Comparison of ENCODE assay signal across 8 cellular contexts in genomic region chr7:27156508-27156898, GRCh38. TPM values are rescaled to one million over a fixed set of nuclear protein-coding genes. Genes with fewer than 3 reads are reported as not detected.
DNase-seq lines count a peak whose midpoint lies in the region; ATAC-seq, FAIRE-seq and TF ChIP-seq lines count a peak whose summit lies in the region.

Gene HOXA7 (minus strand): TSS chr7:27156675. CDS start chr7:27156545, 130 bp downstream.

- H3K4me3 ChIP-seq in HCT116 (replicated peaks in 1 of 2; ENCODE audit: low read depth in 1 of 2, low read length in 2 of 2) (peak within 1 kb of the TSS; percentile 70 to 88), SU-DHL-6 (ENCODE audit: insufficient read depth, low read length, poor library complexity, severe bottlenecking) (peak within 1 kb of the TSS; percentile 69), hepatocyte (peak within 1 kb of the TSS; percentile 48), small intestine (ENCODE audit: low read depth in 1 of 2, low read length in 2 of 2) (peak within 1 kb of the TSS; percentile 18 to 47), brain microvascular endothelial cell (ENCODE audit: low read depth, low read length) (no peak within 1 kb of the TSS)

- peaks cover 15% of the 10 kb centered on the region for H3K79me2 ChIP-seq in HCT116 (ENCODE audit: insufficient read depth, low read length)
- 0 out of 2 replicates have a peak, but pooled peaks cover 4% of the 10 kb centered on the region for H3K79me2 ChIP-seq in SU-DHL-6 (ENCODE audit: insufficient read depth, low read length)
- no peaks in the 10 kb centered on the region for H3K79me2 ChIP-seq in hepatocyte

- H3K9ac ChIP-seq in HCT116 (ENCODE audit: low read length) (peak within 1 kb of the TSS; percentile 94), SU-DHL-6 (ENCODE audit: low read length) (peak within 1 kb of the TSS; percentile 83)

- peaks cover 14 to 54% of the 10 kb centered on the region in 2 experiments for H3K4me1 ChIP-seq in HCT116 (ENCODE audit: control insufficient read depth in 1 of 2, insufficient read depth in 2 of 2, low read length in 2 of 2)
- H3K4me1 ChIP-seq in hepatocyte (ENCODE audit: insufficient read depth) = peaks cover 19% of the 10 kb centered on the region
- no peaks in the 10 kb centered on the region for H3K4me1 ChIP-seq in small intestine (ENCODE audit: control insufficient read depth in 2 of 2, insufficient read depth in 1 of 2, low read depth in 1 of 2, low read length in 1 of 2)

- H3K27ac ChIP-seq in HCT116 (ENCODE audit: low read depth, low read length) = peak within 1 kb of the TSS; percentile 91
- H3K27ac ChIP-seq in SU-DHL-6 (ENCODE audit: low read depth, low read length) = peak within 1 kb of the TSS; percentile 85
- no peak within 1 kb of the TSS for H3K27ac ChIP-seq in hepatocyte
- H3K27ac ChIP-seq in small intestine (ENCODE audit: low read depth in 1 of 2, low read length in 1 of 2) = peak within 1 kb of the TSS in 1 of 2 donors; percentile 48
- H3K27ac ChIP-seq in brain microvascular endothelial cell = no peak within 1 kb of the TSS

- CTCF ChIA-PET in HCT116 (lab: Charles Lee) = interaction anchor here (1.0 to 2.0 kb wide), 3 partner anchors 10 to 1264 kb away, joined by 3 to 12 read pairs (median 4); no protein-coding TSS in a partner anchor

- ATAC-seq in HCT116 = peak; percentile 53

- DNase-seq in AG08396 (ENCODE audit: low spot score) (peak; percentile 90), HCT116 (ENCODE audit: low read depth, low spot score) (no peak), hepatocyte (ENCODE audit: low spot score) (no peak), small intestine (no peak), brain microvascular endothelial cell (no peak), COLO668 (lab: John Stamatoyannopoulos, UW; ENCODE audit: unreplicated experiment) (no peak)
- DNase-seq in central memory CD4-positive, alpha-beta T cell = no peak

- no peaks in the 10 kb centered on the region for H3K36me3 ChIP-seq in HCT116 (ENCODE audit: control insufficient read depth in 1 of 2, insufficient read depth in 2 of 2, low read length in 2 of 2)
- H3K36me3 ChIP-seq in SU-DHL-6 (ENCODE audit: low read length) = 0 out of 2 replicates have a peak, but pooled peaks cover 4% of the 10 kb centered on the region
- no peaks in the 10 kb centered on the region for H3K36me3 ChIP-seq in hepatocyte (replicated peaks; ENCODE audit: insufficient read depth, low read depth)
- H3K36me3 ChIP-seq in small intestine (ENCODE audit: control insufficient read depth in 2 of 2, insufficient read depth in 2 of 2, low read length in 2 of 2) = no peaks in the 10 kb centered on the region
- no peaks in the 10 kb centered on the region for H3K36me3 ChIP-seq in brain microvascular endothelial cell (replicated peaks)

- no peaks in the 10 kb centered on the region for H3K27me3 ChIP-seq in HCT116 (ENCODE audit: insufficient read depth, low read length)
- H3K27me3 ChIP-seq in SU-DHL-6 (ENCODE audit: low read length) = no peaks in the 10 kb centered on the region
- H3K27me3 ChIP-seq in hepatocyte = peaks cover 91% of the 10 kb centered on the region
- H3K27me3 ChIP-seq in small intestine (ENCODE audit: control insufficient read depth in 2 of 2, insufficient read depth in 2 of 2, low read length in 2 of 2) = peaks cover 13 to 76% of the 10 kb centered on the region in 2 donors
- peaks cover 97% of the 10 kb centered on the region for H3K27me3 ChIP-seq in brain microvascular endothelial cell (replicated peaks)

- TF ChIP-seq POLR2A in HCT116 (IDR thresholded peaks at IDR 0.05; ENCODE audit: borderline replicate concordance, extremely low read depth, insufficient read depth, insufficient read length) = no peak

- peak within 1 kb of the TSS; percentile 93 for H2AFZ ChIP-seq in HCT116 (ENCODE audit: low read depth, low read length, poor library complexity, severe bottlenecking)
- H2AFZ ChIP-seq in SU-DHL-6 (ENCODE audit: low read depth, low read length, severe bottlenecking) = peak within 1 kb of the TSS; percentile 77
- peak within 1 kb of the TSS; percentile 76 for H2AFZ ChIP-seq in hepatocyte

- no peak for TF ChIP-seq CTCF in HCT116 (IDR thresholded peaks at IDR 0.05 in 2 of 3, conservative IDR thresholded peaks at IDR 0.05 in 1 of 3; ENCODE audit: borderline replicate concordance in 1 of 3, insufficient read depth in 1 of 3, low read depth in 2 of 3, low read length in 2 of 3)
- no peak for TF ChIP-seq CTCF in SU-DHL-6 (IDR thresholded peaks at IDR 0.05; ENCODE audit: insufficient read depth, low read length, poor library complexity, severe bottlenecking)
- TF ChIP-seq CTCF in hepatocyte (IDR thresholded peaks at IDR 0.05; ENCODE audit: poor library complexity) = no peak
- no peak for TF ChIP-seq CTCF in brain microvascular endothelial cell (IDR thresholded peaks at IDR 0.05; ENCODE audit: low read depth, low read length, missing control alignments)

- TF ChIP-seq RAD21 in HCT116 (IDR thresholded peaks at IDR 0.05; ENCODE audit: low read depth) = no peak

- WGBS in hepatocyte (ENCODE audit: low lambda C conversion rate, missing lambda C conversion rate) = 9% methylated on average over 23 of the region's 33 CpGs
- WGBS in small intestine, 3 donors = 3 to 17% (median 14%) methylated on average over 30 to 33 of the region's 33 CpGs

- FAIRE-seq in small intestine (lab: Jason Lieb, UNC) = no peak

- H3K9me3 ChIP-seq in HCT116 (ENCODE audit: control insufficient read depth in 1 of 2, insufficient read depth in 1 of 2, low read depth in 1 of 2, low read length in 2 of 2) = no peaks in the 10 kb centered on the region
- no peaks in the 10 kb centered on the region for H3K9me3 ChIP-seq in SU-DHL-6 (ENCODE audit: insufficient read depth, low read length)
- no peaks in the 10 kb centered on the region for H3K9me3 ChIP-seq in hepatocyte (ENCODE audit: low read depth)
- no peaks in the 10 kb centered on the region for H3K9me3 ChIP-seq in small intestine (ENCODE audit: control insufficient read depth, low read depth)

- in situ Hi-C loops in brain microvascular endothelial cell (cut with HindIII; ENCODE audit: low pct_ligation_motif_present, low sequenced_read_pairs) = no loop called here

- no TSS peak for BruUV-seq in HCT116 (replicated peaks; lab: Mats Ljungman, UMichigan)

- H4K20me1 ChIP-seq in HCT116 (ENCODE audit: insufficient read depth) (no peaks in the 10 kb centered on the region), SU-DHL-6 (ENCODE audit: low read depth, low read length) (no peaks in the 10 kb centered on the region), hepatocyte (ENCODE audit: insufficient read depth, poor library complexity, severe bottlenecking) (no peaks in the 10 kb centered on the region)

- intact Hi-C loops in HCT116 (cut with micrococcal nuclease) = no loop called here

- H3F3A ChIP-seq in SU-DHL-6 (ENCODE audit: insufficient read depth) = peaks cover 17% of the 10 kb centered on the region

- RAD21 ChIA-PET in HCT116 (lab: Charles Lee; ENCODE audit: low non-redundant PET in 1 of 2, low total read pairs in 2 of 2, uncharacterized antibody in 2 of 2, unreplicated experiment in 2 of 2) = interaction anchor here in 1 of 2 experiments (0.5 kb wide), 1 partner anchor 145 kb away, joined by 4 read pairs; no protein-coding TSS in a partner anchor

- POLR2A ChIA-PET in HCT116 (lab: Charles Lee) = interaction anchor here (0.7 to 2.0 kb wide), 2 partner anchors 12 to 937 kb away, joined by 3 to 5 read pairs; no protein-coding TSS in a partner anchor

- no peaks in the 10 kb centered on the region for H3K9me2 ChIP-seq in HCT116 (ENCODE audit: insufficient read depth)
- no peaks in the 10 kb centered on the region for H3K9me2 ChIP-seq in SU-DHL-6 (replicated peaks; ENCODE audit: insufficient read depth, low read length)
- H3K9me2 ChIP-seq in hepatocyte (replicated peaks; ENCODE audit: insufficient read depth) = no peaks in the 10 kb centered on the region

- H3K4me2 ChIP-seq in HCT116 (ENCODE audit: low read length) (peak within 1 kb of the TSS; percentile 100), SU-DHL-6 (ENCODE audit: low read depth, low read length, poor library complexity, severe bottlenecking) (peak within 1 kb of the TSS; percentile 83), hepatocyte (peak within 1 kb of the TSS; percentile 79)

TF ChIP-seq in HCT116, 20 proteins besides CTCF, POLR2A, EP300 and RAD21:
- TF ChIP-seq SP1 (IDR thresholded peaks at IDR 0.05; ENCODE audit: low read depth) (no peak), POLR2AphosphoS5 (IDR thresholded peaks at IDR 0.05; ENCODE audit: low read depth, low read length) (peak; percentile 59), TCF7L2 (IDR thresholded peaks at IDR 0.05; ENCODE audit: borderline replicate concordance, extremely low read depth, insufficient read depth, insufficient read length) (no peak), ELF1 (IDR thresholded peaks at IDR 0.05; ENCODE audit: borderline replicate concordance, low read depth) (no peak), ZNF274 (IDR thresholded peaks at IDR 0.05; ENCODE audit: low read depth, low read length) (no peak), ATF3 (IDR thresholded peaks at IDR 0.05) (no peak), ZFX (IDR thresholded peaks at IDR 0.05) (0 out of 2 replicates have a peak, but pooled peaks have one; percentile 33), SRF (IDR thresholded peaks at IDR 0.05; ENCODE audit: low read depth) (no peak), MAX (IDR thresholded peaks at IDR 0.05) (no peak), CEBPB (IDR thresholded peaks at IDR 0.05; ENCODE audit: low read depth) (no peak), EZH2 (IDR thresholded peaks at IDR 0.05) (no peak), YY1 (IDR thresholded peaks at IDR 0.05; ENCODE audit: extremely low read depth, insufficient replicate concordance, low read depth, low read length) (peak; percentile 77), SIN3A (IDR thresholded peaks at IDR 0.05; ENCODE audit: low read depth) (no peak)

RNA-seq across cellular contexts. Expression of gene HOXA7, which starts in this region (rescaled TPM):
- total RNA-seq in HCT116 (2021; ENCODE audit: unreplicated experiment) = 15.0 TPM
- polyA plus RNA-seq in HCT116 (2012) = 8.0 and 10.6 TPM in 2 replicates
- total RNA-seq in hepatocyte = 0.32 and 0.83 TPM in 2 replicates
- 1.0 TPM in 1 of 2 replicates, not detected in the other for polyA plus RNA-seq in hepatocyte
- 1 to 10 TPM in 2 of 3 donors, not detected in 1; 1.1 to 1.9 TPM for polyA plus RNA-seq in small intestine

Comparison
In these comparisons a context has a peak if more than half of its experiments do, and no peak if none do; other contexts are left out.
1. H3K27ac ChIP-seq: peak in HCT116 (single experiment) and SU-DHL-6 (single experiment); none in hepatocyte (single experiment) and brain microvascular endothelial cell (single experiment).
2. Peak in every context shown above with its lines, with median percentiles within 50 percentile points of each other: H2AFZ ChIP-seq and H3K4me2 ChIP-seq.